Comparison of ENCODE assay signal across 18 cellular contexts in genomic region chr6:120648713-120649112, GRCh38.
"Had no signal": no experiment of that assay in that cellular context is flagged by ENCODE, and none has a peak within 500 bp of the region (broad histone marks: within the 10 kb centered on the region; RNA-seq: fewer than 3 reads in every experiment).

No MANE protein-coding gene starts in this region.

- ATAC-seq: activated CD4-positive, alpha-beta T cell treated with anti-CD3 and anti-CD28 coated beads for 36 hours; activated CD8-positive, alpha-beta memory T cell treated with anti-CD3 and anti-CD28 coated beads, Interleukin-2, amount 10 ng/mL, durations not matched to agents 7 days and 5 days; activated CD8-positive, alpha-beta T cell treated with anti-CD3 and anti-CD28 coated beads, Interleukin-2, amount 10 ng/mL, durations not matched to agents 7 days and 5 days; activated naive CD8-positive, alpha-beta T cell treated with anti-CD3 and anti-CD28 coated beads, Interleukin-2, amount 50 U/mL, for 24 hours; gastrocnemius medialis; left cardiac atrium; left ventricle myocardium superior; right cardiac atrium had no signal

- H3K27ac ChIP-seq: gastrocnemius medialis, transverse colon had no signal

- DNase-seq: activated CD4-positive, alpha-beta T cell treated with anti-CD3 and anti-CD28 coated beads for 36 hours; activated CD4-positive, CD25-positive, alpha-beta regulatory T cell; activated CD8-positive, alpha-beta memory T cell treated with anti-CD3 and anti-CD28 coated beads, Interleukin-2, amount 10 ng/mL, durations not matched to agents 7 days and 5 days; activated CD8-positive, alpha-beta T cell treated with anti-CD3 and anti-CD28 coated beads, Interleukin-2, amount 10 ng/mL, durations not matched to agents 7 days and 5 days; activated naive CD8-positive, alpha-beta T cell treated with anti-CD3 and anti-CD28 coated beads, Interleukin-2, amount 50 U/mL, for 24 hours; activated T-cell treated with anti-CD3 and anti-CD28 coated beads, Interleukin-2, amount 50 U/mL, for 48 hours; amygdala; dermis blood vessel endothelial cell; effector CD4-positive, alpha-beta T cell; gastrocnemius medialis; glutamatergic neuron; islet precursor cell; left cardiac atrium; left ventricle myocardium superior; posterior cingulate gyrus; right cardiac atrium; stimulated activated naive CD4-positive, alpha-beta T cell; transverse colon had no signal
